In genomic region chr19:45863840-45864628, GRCh38 we compare ENCODE assay signal across 1 cellular context.
TF ChIP-seq lines count a peak whose summit lies in the region.

Gene FOXA3 (plus strand): TSS chr19:45864326. CDS start chr19:45864457, 131 bp downstream.

TF ChIP-seq in K562, 482 proteins besides CTCF, POLR2A, EP300 and RAD21 (continued from another document and continues in another):
- no peak for TF ChIP-seq CGGBP1 (CRISPR knock-in tag; IDR thresholded peaks at IDR 0.05)
- TF ChIP-seq ZNF24 (IDR thresholded peaks at IDR 0.05), result no peak; the same call in 1 of the 2 replicates
- TF ChIP-seq U2AF2 (optimal IDR thresholded peaks at IDR 0.05; ENCODE audit: low read depth, low read length), result no peak
- TF ChIP-seq FOXO4 (CRISPR knock-in tag; IDR thresholded peaks at IDR 0.05), result no peak
- no peak for TF ChIP-seq ATF3 (IDR thresholded peaks at IDR 0.05)
- TF ChIP-seq ATF3 (CRISPR knock-in tag; conservative IDR thresholded peaks at IDR 0.05), result no peak
- TF ChIP-seq HDGF (IDR thresholded peaks at IDR 0.05), result peak; percentile 96
- no peak for TF ChIP-seq GTF2B (IDR thresholded peaks at IDR 0.05; ENCODE audit: extremely low read depth, insufficient read length)
- no peak for TF ChIP-seq ETV6 (IDR thresholded peaks at IDR 0.05; ENCODE audit: borderline replicate concordance in 1 of 2, low read depth in 2 of 2, low read length in 1 of 2)
- 0 out of 2 replicates have a peak, but pooled peaks have one; percentile 12 for TF ChIP-seq ETV6 (CRISPR knock-in tag; IDR thresholded peaks at IDR 0.05; ENCODE audit: borderline replicate concordance)
- peak; percentile 51 for TF ChIP-seq RBM22 (IDR thresholded peaks at IDR 0.05; ENCODE audit: low read depth, low read length, poor library complexity, severe bottlenecking)
- peak; percentile 42; the same call in 1 of the 2 replicates for TF ChIP-seq JUND (IDR thresholded peaks at IDR 0.05; ENCODE audit: borderline replicate concordance, low read depth, low read length)
- TF ChIP-seq JUND (tag; IDR thresholded peaks at IDR 0.05; ENCODE audit: borderline replicate concordance, low read depth, low read length), result peak; percentile 16; the same call in 1 of the 3 replicates
- no peak; the same call in 1 of the 2 replicates for TF ChIP-seq ARID4B (CRISPR knock-in tag; IDR thresholded peaks at IDR 0.05)
- peak; percentile 14 for TF ChIP-seq E2F8 (IDR thresholded peaks at IDR 0.05; ENCODE audit: low read depth, partially characterized antibody)
- TF ChIP-seq E2F6 (IDR thresholded peaks at IDR 0.05; ENCODE audit: borderline replicate concordance in 1 of 2, extremely low read depth in 1 of 2, insufficient read depth in 1 of 2, insufficient read length in 1 of 2, low read depth in 1 of 2, low read length in 1 of 2, poor library complexity in 1 of 2, severe bottlenecking in 1 of 2), result peak in 1 of 2 experiments; percentile 75
- TF ChIP-seq HNRNPLL (IDR thresholded peaks at IDR 0.05; ENCODE audit: low read depth, low read length, poor library complexity, severe bottlenecking), result no peak
- no peak for TF ChIP-seq ETV1 (tag; conservative IDR thresholded peaks at IDR 0.05; ENCODE audit: low read depth)
- TF ChIP-seq IRF2 (CRISPR knock-in tag; IDR thresholded peaks at IDR 0.05), result no peak
- TF ChIP-seq GABPB1 (CRISPR knock-in tag; IDR thresholded peaks at IDR 0.05), result peak; percentile 66; the same call in 1 of the 2 replicates
- TF ChIP-seq RBFOX2 (IDR thresholded peaks at IDR 0.05; ENCODE audit: low read depth, low read length), result peak; percentile 77
- TF ChIP-seq FOS (IDR thresholded peaks at IDR 0.05; ENCODE audit: extremely low read depth, insufficient read length), result no peak
- TF ChIP-seq KLF1 (tag; IDR thresholded peaks at IDR 0.05), result no peak
- TF ChIP-seq SMARCC2 (IDR thresholded peaks at IDR 0.05; ENCODE audit: low read depth), result no peak
- no peak for TF ChIP-seq EWSR1 (IDR thresholded peaks at IDR 0.05; ENCODE audit: borderline replicate concordance, low read depth, partially characterized antibody)
- TF ChIP-seq SRSF7 (optimal IDR thresholded peaks at IDR 0.05; ENCODE audit: low read depth, low read length), result no peak
- TF ChIP-seq ZFPM2 (CRISPR knock-in tag; IDR thresholded peaks at IDR 0.05), result no peak
- peak in 1 of 2 experiments; percentile 75; a peak in 3 of 4 replicates for TF ChIP-seq TRIM24 (IDR thresholded peaks at IDR 0.05)
- TF ChIP-seq CEBPB (tag; IDR thresholded peaks at IDR 0.05), result no peak
- TF ChIP-seq POLR2G (IDR thresholded peaks at IDR 0.05; ENCODE audit: low read depth, low read length), result peak; percentile 89
- TF ChIP-seq SLC30A9 (CRISPR knock-in tag; IDR thresholded peaks at IDR 0.05), result no peak
- TF ChIP-seq HMGXB4 (CRISPR knock-in tag; IDR thresholded peaks at IDR 0.05), result no peak
- 0 out of 2 replicates have a peak, but pooled peaks have one; percentile 11 for TF ChIP-seq NFRKB (IDR thresholded peaks at IDR 0.05; ENCODE audit: low read depth)
- TF ChIP-seq ARHGAP35 (IDR thresholded peaks at IDR 0.05; ENCODE audit: partially characterized antibody), result no peak
- TF ChIP-seq PRPF4 (IDR thresholded peaks at IDR 0.05; ENCODE audit: insufficient read depth, low read depth, low read length, poor library complexity, severe bottlenecking), result no peak
- TF ChIP-seq CBX8 (IDR thresholded peaks at IDR 0.05; ENCODE audit: borderline replicate concordance, extremely low read depth, low read depth, low read length, poor library complexity, severe bottlenecking), result no peak
- no peak for TF ChIP-seq KLF13 (tag; IDR thresholded peaks at IDR 0.05; ENCODE audit: borderline replicate concordance, low read depth)
- no peak for TF ChIP-seq NRF1 (conservative IDR thresholded peaks at IDR 0.05 in 1 of 2, IDR thresholded peaks at IDR 0.05 in 1 of 2)
- TF ChIP-seq LEF1 (IDR thresholded peaks at IDR 0.05), result no peak
- no peak for TF ChIP-seq NR2C1 (IDR thresholded peaks at IDR 0.05)
- TF ChIP-seq NR2C1 (tag; IDR thresholded peaks at IDR 0.05), result no peak
- peak; percentile 73; the same call in 1 of the 2 replicates for TF ChIP-seq FOXK1 (CRISPR knock-in tag; IDR thresholded peaks at IDR 0.05; ENCODE audit: borderline replicate concordance)
- no peak for TF ChIP-seq SNAPC5 (CRISPR knock-in tag; IDR thresholded peaks at IDR 0.05)
- TF ChIP-seq ZNF165 (CRISPR knock-in tag; IDR thresholded peaks at IDR 0.05; ENCODE audit: borderline replicate concordance), result no peak
- TF ChIP-seq SNRNP70 (optimal IDR thresholded peaks at IDR 0.05; ENCODE audit: low read depth, low read length), result no peak
- no peak for TF ChIP-seq ZNF3 (CRISPR knock-in tag; IDR thresholded peaks at IDR 0.05)
- no peak for TF ChIP-seq RBM15 (IDR thresholded peaks at IDR 0.05; ENCODE audit: insufficient read depth, low read length)
- peak in 1 of 2 experiments; percentile 81; a peak in 1 of 4 replicates for TF ChIP-seq ARNT (IDR thresholded peaks at IDR 0.05)
- no peak for TF ChIP-seq NFXL1 (CRISPR knock-in tag; IDR thresholded peaks at IDR 0.05)
- TF ChIP-seq ZNF551 (CRISPR knock-in tag; IDR thresholded peaks at IDR 0.05), result no peak
- no peak for TF ChIP-seq ZBTB1 (CRISPR knock-in tag; IDR thresholded peaks at IDR 0.05; ENCODE audit: borderline replicate concordance, low read depth)
- TF ChIP-seq NR3C1 (CRISPR knock-in tag; IDR thresholded peaks at IDR 0.05), result no peak
- TF ChIP-seq ZNF324 (CRISPR knock-in tag; IDR thresholded peaks at IDR 0.05), result no peak
- TF ChIP-seq TCFL5 (CRISPR knock-in tag; conservative IDR thresholded peaks at IDR 0.05), result no peak
- TF ChIP-seq MCM7 (IDR thresholded peaks at IDR 0.05), result no peak
- no peak for TF ChIP-seq TRIM25 (IDR thresholded peaks at IDR 0.05; ENCODE audit: borderline replicate concordance)
- no peak for TF ChIP-seq ZNF274 (IDR thresholded peaks at IDR 0.05; ENCODE audit: borderline replicate concordance, low read depth, low read length)
